ENCODE assay signal across 16 cellular contexts in the genomic region with DNA sequence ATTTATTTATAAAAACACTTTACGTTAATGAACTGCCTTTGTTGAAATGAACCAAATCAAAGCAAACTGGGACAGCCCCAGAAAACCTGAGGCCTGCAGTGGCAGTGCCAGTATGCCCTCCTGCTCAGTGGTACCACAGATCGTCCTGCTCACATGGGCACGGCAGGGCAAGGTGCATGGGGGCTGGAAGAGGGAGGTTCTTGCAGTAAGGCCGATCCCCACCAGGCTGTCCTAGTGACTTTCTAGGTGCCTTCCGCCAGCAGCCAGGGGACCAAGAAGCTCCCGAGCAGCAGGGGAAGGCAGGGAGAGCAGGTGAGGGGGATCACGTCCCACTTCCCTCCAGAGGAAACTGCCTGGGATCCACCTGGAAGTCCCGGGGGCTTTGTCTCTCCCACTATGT.
"Had no signal": no experiment of that assay in that cellular context is flagged by ENCODE, and none has a peak within 500 bp of the region (broad histone marks: within the 10 kb centered on the region; RNA-seq: fewer than 3 reads in every experiment).

No MANE protein-coding gene starts in this region.

- H3K4me3 ChIP-seq: breast epithelium, psoas muscle, testis had no signal

- H3K27ac Mint-ChIP-seq: activated CD8-positive, alpha-beta T cell treated with anti-CD3 and anti-CD28 coated beads for 36 hours; activated naive CD8-positive, alpha-beta T cell treated with anti-CD3 and anti-CD28 coated beads for 36 hours; activated T-cell treated with anti-CD3 and anti-CD28 coated beads, Interleukin-2, amount 50 U/mL, for 72 hours; natural killer cell treated with Interleukin-12 subunit alpha and Interleukin-12 subunit beta and Interleukin-15 and Interleukin-18, amount 100 ng/mL, for 72 hours had no signal

- H3K9me3 Mint-ChIP-seq: activated CD8-positive, alpha-beta T cell treated with anti-CD3 and anti-CD28 coated beads for 36 hours; activated naive CD8-positive, alpha-beta T cell treated with anti-CD3 and anti-CD28 coated beads for 36 hours; activated T-cell treated with anti-CD3 and anti-CD28 coated beads, Interleukin-2, amount 50 U/mL, for 72 hours; natural killer cell treated with Interleukin-12 subunit alpha and Interleukin-12 subunit beta and Interleukin-15 and Interleukin-18, amount 100 ng/mL, for 72 hours had no signal

- H3K27ac ChIP-seq: psoas muscle, testis had no signal

- H3K36me3 ChIP-seq: breast epithelium had no signal

- H3K9me3 ChIP-seq: breast epithelium, psoas muscle, testis had no signal

- H3K4me3 Mint-ChIP-seq: activated CD8-positive, alpha-beta T cell treated with anti-CD3 and anti-CD28 coated beads for 36 hours; activated naive CD8-positive, alpha-beta T cell treated with anti-CD3 and anti-CD28 coated beads for 36 hours; activated T-cell treated with anti-CD3 and anti-CD28 coated beads, Interleukin-2, amount 50 U/mL, for 72 hours; natural killer cell treated with Interleukin-12 subunit alpha and Interleukin-12 subunit beta and Interleukin-15 and Interleukin-18, amount 100 ng/mL, for 72 hours had no signal

- H3K27me3 Mint-ChIP-seq: activated CD8-positive, alpha-beta T cell treated with anti-CD3 and anti-CD28 coated beads for 36 hours; activated naive CD8-positive, alpha-beta T cell treated with anti-CD3 and anti-CD28 coated beads for 36 hours; natural killer cell treated with Interleukin-12 subunit alpha and Interleukin-12 subunit beta and Interleukin-15 and Interleukin-18, amount 100 ng/mL, for 72 hours had no signal

- H3K27me3 ChIP-seq: breast epithelium, testis had no signal

- H3K36me3 Mint-ChIP-seq: activated naive CD8-positive, alpha-beta T cell treated with anti-CD3 and anti-CD28 coated beads for 36 hours had no signal

- DNase-seq: activated CD8-positive, alpha-beta memory T cell treated with anti-CD3 and anti-CD28 coated beads, Interleukin-2, amount 50 U/mL, for 4 hours; activated CD8-positive, alpha-beta T cell treated with anti-CD3 and anti-CD28 coated beads for 36 hours; activated gamma-delta T cell treated with Interleukin-2 at 50 U/mL for 16 hours; activated naive CD8-positive, alpha-beta T cell treated with anti-CD3 and anti-CD28 coated beads for 36 hours; activated T-cell treated with anti-CD3 and anti-CD28 coated beads, Interleukin-2, amount 50 U/mL, for 72 hours; anterior cingulate cortex; hypothalamus; mammary epithelial cell; occipital lobe; psoas muscle; stimulated activated CD4-positive, alpha-beta T cell treated with anti-CD3 and anti-CD28 coated beads, Interleukin-4, amount 100 ng/mL, for 1 hour; stimulated activated CD8-positive, alpha-beta memory T cell treated with anti-CD3 and anti-CD28 coated beads, Interleukin-4, amount 100 ng/mL, for 48 hours; stimulated activated naive CD8-positive, alpha-beta T cell treated with anti-CD3 and anti-CD28 coated beads, Interleukin-15, Interleukin-2, amounts not matched to agents 100 U/mL and 50 U/mL, for 24 hours; testis had no signal

- H3K4me1 ChIP-seq: breast epithelium had no signal

- ATAC-seq: activated CD8-positive, alpha-beta T cell treated with anti-CD3 and anti-CD28 coated beads for 36 hours; natural killer cell treated with Interleukin-12 subunit alpha and Interleukin-12 subunit beta and Interleukin-15 and Interleukin-18, amount 100 ng/mL, for 72 hours; psoas muscle; stimulated activated naive CD8-positive, alpha-beta T cell treated with anti-CD3 and anti-CD28 coated beads, Interleukin-15, Interleukin-2, amounts not matched to agents 100 U/mL and 50 U/mL, for 24 hours had no signal
